Comparison of ENCODE assay signal across 8 cellular contexts in the genomic region with DNA sequence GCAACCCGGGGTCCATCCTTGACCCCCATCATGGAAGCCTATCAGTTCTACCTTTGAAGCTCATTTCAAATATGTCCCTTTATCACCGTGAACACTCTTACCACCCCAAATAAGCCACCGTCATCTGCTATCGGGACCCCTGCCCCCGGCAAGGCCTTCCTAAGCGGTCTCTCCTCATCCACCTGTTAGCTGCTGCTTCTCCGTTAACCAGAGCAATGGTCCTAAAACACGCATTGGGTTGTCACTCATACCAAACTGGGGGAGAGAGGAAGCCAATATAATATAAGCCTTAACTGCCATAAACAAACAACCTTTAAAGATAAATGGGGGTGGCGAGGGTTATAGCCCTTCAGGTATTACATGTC. TPM values are rescaled to one million over a fixed set of nuclear protein-coding genes. Genes with fewer than 3 reads are reported as not detected.
DNase-seq lines count a peak whose midpoint lies in the region; ATAC-seq and TF ChIP-seq lines count a peak whose summit lies in the region.

No MANE protein-coding gene starts in this region.

- H3K4me1 ChIP-seq in OCI-LY1 (ENCODE audit: insufficient read depth, low read length, severe bottlenecking) (peaks cover 34% of the 10 kb centered on the region), sigmoid colon (peaks cover 0 to 33% (median 25%) of the 10 kb centered on the region in 4 donors)

- H3K9ac ChIP-seq in OCI-LY1 (ENCODE audit: low read length): peak overlapping the region; percentile 94

- no peak for ATAC-seq in HG03354 (IDR thresholded peaks at IDR 0.05; ENCODE audit: poor library complexity, severe bottlenecking, unreplicated experiment)
- no peak for ATAC-seq in GM18861 (IDR thresholded peaks at IDR 0.05; ENCODE audit: unreplicated experiment)

- H3K27me3 ChIP-seq in OCI-LY1 (ENCODE audit: insufficient read depth, low read length) (no peaks in the 10 kb centered on the region), sigmoid colon (no peaks in the 10 kb centered on the region)

- H3K4me2 ChIP-seq in OCI-LY1 (ENCODE audit: low read length): peak overlapping the region; percentile 88

- H3K9me3 ChIP-seq in OCI-LY1 (ENCODE audit: low read length) (no peaks in the 10 kb centered on the region), sigmoid colon (no peaks in the 10 kb centered on the region)

- H3K36me3 ChIP-seq in OCI-LY1 (ENCODE audit: insufficient read depth, low read length) (peaks cover 26% of the 10 kb centered on the region), sigmoid colon (peaks cover 0 to 17% (median 4%) of the 10 kb centered on the region in 4 donors)

- intact Hi-C loops in sigmoid colon (cut with DNase I): loop anchor here (1.0 to 5.0 kb wide), 4 partner anchors 12 to 120 kb away; a partner anchor contains a TSS

- peaks cover 27% of the 10 kb centered on the region for H3K79me2 ChIP-seq in OCI-LY1 (ENCODE audit: insufficient read depth, low read length)

- H3K27ac ChIP-seq in OCI-LY1 (ENCODE audit: low read depth, low read length, poor library complexity, severe bottlenecking): peak overlapping the region; percentile 16
- H3K27ac ChIP-seq in sigmoid colon: peak overlapping the region; percentile 81 to 88 (median 86)

- no peaks in the 10 kb centered on the region for H3F3A ChIP-seq in OCI-LY1 (ENCODE audit: insufficient read depth, low read length)

- H3K4me3 ChIP-seq in GM12864 (ENCODE audit: low read depth, low read length) (peak overlapping the region; percentile 92), OCI-LY1 (ENCODE audit: low read depth, low read length, poor library complexity, severe bottlenecking) (peak overlapping the region; percentile 91), fibroblast of mammary gland (ENCODE audit: control insufficient read depth, low read depth, low read length) (peak overlapping the region; percentile 94), sigmoid colon (peak overlapping the region; percentile 64 to 86 (median 72))

- no peaks in the 10 kb centered on the region; the same call in 1 of the 2 replicates for H4K20me1 ChIP-seq in OCI-LY1 (ENCODE audit: insufficient read depth, low read length)

- no peaks in the 10 kb centered on the region for H3K9me2 ChIP-seq in OCI-LY1 (ENCODE audit: low read depth, low read length)

- TF ChIP-seq CTCF in GM12864 (IDR thresholded peaks at IDR 0.05; ENCODE audit: low read depth, low read length, missing control alignments): no peak
- TF ChIP-seq CTCF in OCI-LY1 (IDR thresholded peaks at IDR 0.05; ENCODE audit: low read length): no peak
- no peak for TF ChIP-seq CTCF in fibroblast of mammary gland (conservative IDR thresholded peaks at IDR 0.05; ENCODE audit: control insufficient read depth, insufficient read depth, low read depth, low read length)
- no peak for TF ChIP-seq CTCF in sigmoid colon (IDR thresholded peaks at IDR 0.05)

- TF ChIP-seq POLR2A in sigmoid colon (IDR thresholded peaks at IDR 0.05): no peak

- 2 to 6% methylated on average over 9 of the region's 9 CpGs for WGBS in sigmoid colon, 2 donors

- DNase-seq in GM12864 (ENCODE audit: low read depth) (no peak), fibroblast of mammary gland (ENCODE audit: low read depth) (no peak), sigmoid colon (no peak), CD1c-positive myeloid dendritic cell (ENCODE audit: extremely low spot score) (no peak), DMS114 treated with DMSO at 0.1 percent for 48 hours (lab: John Stamatoyannopoulos, UW; ENCODE audit: unreplicated experiment) (no peak)

- no peak for TF ChIP-seq EP300 in sigmoid colon (IDR thresholded peaks at IDR 0.05)

- H2AFZ ChIP-seq in OCI-LY1 (ENCODE audit: low read length): no peak overlapping the region

RNA-seq across cellular contexts. Expression of a gene that starts 0.7 kb away (rescaled TPM):
- total RNA-seq in sigmoid colon: 10 to 100 TPM; 41.5 to 56.6 (median 49.7) TPM
- 10 to 100 TPM; 22.5 to 37.8 (median 27.3) TPM for polyA plus RNA-seq in sigmoid colon

RNA-seq across cellular contexts. Expression of a gene that starts 12.5 kb away (rescaled TPM):
- total RNA-seq in sigmoid colon: 10 to 100 TPM; 11.9 to 27.7 (median 23.9) TPM
- polyA plus RNA-seq in sigmoid colon: 1 to 10 TPM; 2.1 to 2.5 (median 2.4) TPM
